24 cellular contexts compared by ENCODE assay signal in the genomic region with DNA sequence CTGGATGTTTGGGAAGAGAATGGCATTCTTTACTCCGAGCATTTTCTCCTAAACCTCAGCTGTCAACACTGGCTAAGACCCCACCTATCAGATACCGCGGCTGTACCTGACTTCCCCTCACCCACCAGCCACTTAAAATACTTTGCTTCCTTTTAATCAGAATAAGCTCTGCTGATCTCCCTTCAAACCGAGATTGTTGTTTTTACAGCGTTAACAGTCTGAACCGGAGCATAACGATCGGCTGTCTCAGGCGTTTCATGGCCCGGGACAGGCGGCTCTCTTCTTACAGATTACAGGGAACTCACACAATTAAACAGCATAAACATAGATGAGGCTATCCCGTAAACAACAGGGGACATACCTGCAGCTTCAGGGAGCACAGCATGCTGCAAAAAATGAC.
"Had no signal": no experiment of that assay in that cellular context is flagged by ENCODE, and none has a peak within 500 bp of the region (broad histone marks: within the 10 kb centered on the region; RNA-seq: fewer than 3 reads in every experiment).

No MANE protein-coding gene starts in this region.

- H3K27me3 ChIP-seq: brain microvascular endothelial cell, right lobe of liver, testis, upper lobe of left lung had no signal

- H3K4me1 ChIP-seq: left ventricle myocardium inferior, right lobe of liver, testis, upper lobe of left lung had no signal

- H3K27ac ChIP-seq: brain microvascular endothelial cell, left ventricle myocardium inferior, right lobe of liver, testis, upper lobe of left lung had no signal

- H3K9me3 ChIP-seq: left ventricle myocardium inferior, right lobe of liver, testis, upper lobe of left lung had no signal

- DNase-seq: activated B cell treated with CpG ODN at 0.5 μM for 24 hours; activated CD4-positive, alpha-beta T cell treated with anti-CD3 and anti-CD28 coated beads, Interleukin-2, amount 50 U/mL, for 1 hour; activated CD8-positive, alpha-beta T cell treated with anti-CD3 and anti-CD28 coated beads for 36 hours; activated gamma-delta T cell treated with Interleukin-2 at 50 U/mL for 16 hours; activated naive CD4-positive, alpha-beta T cell treated with anti-CD3 and anti-CD28 coated beads, Interleukin-2, amount 50 U/mL, for 16 hours; activated T-cell treated with anti-CD3 and anti-CD28 coated beads, Interleukin-2, amount 50 U/mL, for 4 hours; amniotic stem cell; brain microvascular endothelial cell; cortex of kidney; effector memory CD8-positive, alpha-beta T cell; head of caudate nucleus; hypothalamus; immature natural killer cell; left ventricle myocardium inferior; mesendoderm; natural killer cell; right lobe of liver; stimulated activated CD4-positive, alpha-beta T cell treated with anti-CD3 and anti-CD28 coated beads, Interleukin-2, amount 100 ng/mL, for 48 hours; stimulated activated naive CD8-positive, alpha-beta T cell treated with anti-CD3 and anti-CD28 coated beads, Interleukin-15, Interleukin-2, amounts not matched to agents 100 U/mL and 50 U/mL, for 24 hours; T-helper 17 cell; testis; upper lobe of left lung had no signal

- ATAC-seq: activated CD8-positive, alpha-beta T cell treated with anti-CD3 and anti-CD28 coated beads for 36 hours; activated T-cell treated with anti-CD3 and anti-CD28 coated beads, Interleukin-2, amount 50 U/mL, for 4 hours; activated T-helper 17 cell treated with anti-CD3 and anti-CD28 coated beads, Interleukin-2, amount 50 U/mL, for 72 hours; effector memory CD8-positive, alpha-beta T cell; natural killer cell; stimulated activated naive CD8-positive, alpha-beta T cell treated with anti-CD3 and anti-CD28 coated beads, Interleukin-15, Interleukin-2, amounts not matched to agents 100 U/mL and 50 U/mL, for 24 hours; T-helper 17 cell had no signal

- H3K4me3 ChIP-seq: left ventricle myocardium inferior, lung, right lobe of liver, testis had no signal

- H3K36me3 ChIP-seq: brain microvascular endothelial cell, left ventricle myocardium inferior, right lobe of liver, upper lobe of left lung had no signal
